29 cellular contexts compared by ENCODE assay signal in the genomic region with DNA sequence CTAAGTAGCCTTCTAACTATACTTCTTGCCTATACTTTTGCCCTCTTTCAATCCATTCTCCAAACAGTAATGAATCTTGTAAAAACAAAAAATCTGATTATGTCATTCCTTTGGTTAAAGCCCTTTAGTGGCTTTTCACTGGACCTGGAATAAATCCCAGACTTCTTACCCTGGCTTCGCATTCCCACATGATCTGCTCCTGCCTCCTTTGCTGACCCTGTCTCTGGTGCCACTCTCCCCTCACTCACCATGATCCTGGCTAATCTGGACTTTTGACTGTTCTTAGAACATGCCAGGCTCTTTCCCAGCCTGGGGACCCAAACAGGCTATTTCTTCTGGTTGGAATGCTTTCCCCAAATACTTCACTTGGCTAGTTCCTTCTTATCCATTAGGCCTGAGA.
"Had no signal": no experiment of that assay in that cellular context is flagged by ENCODE, and none has a peak within 500 bp of the region (broad histone marks: within the 10 kb centered on the region; RNA-seq: fewer than 3 reads in every experiment).

No MANE protein-coding gene starts in this region.

- H3K9me3 ChIP-seq: MG63, Peyer's patch, SJSA1, SK-N-SH had no signal

- DNase-seq: activated CD4-positive, alpha-beta memory T cell treated with anti-CD3 and anti-CD28 coated beads for 36 hours; activated CD4-positive, alpha-beta T cell treated with anti-CD3 and anti-CD28 coated beads, Interleukin-2, amount 50 U/mL, for 1 hour; activated CD8-positive, alpha-beta memory T cell treated with anti-CD3 and anti-CD28 coated beads, Interleukin-2, amount 50 U/mL, for 4 hours; activated effector memory CD4-positive, alpha-beta T cell treated with Interleukin-2 at 50 U/mL for 16 hours; activated naive CD4-positive, alpha-beta T cell treated with anti-CD3 and anti-CD28 coated beads, Interleukin-2, amount 10 ng/mL, durations not matched to agents 7 days and 5 days; activated naive CD8-positive, alpha-beta T cell treated with anti-CD3 and anti-CD28 coated beads, Interleukin-2, amount 50 U/mL, for 24 hours; activated T-cell treated with anti-CD3 and anti-CD28 coated beads for 4 hours; activated T-cell treated with anti-CD3 and anti-CD28 coated beads, Interleukin-2, amount 50 U/mL, for 4 hours; anterior cingulate cortex; Kasumi-1; KG1; MG63; NCI-H1048; NCI-H146; NCI-H187; NCI-H2029 treated with DMSO at 0.1 percent for 48 hours; NCI-H2107; NCI-H2171 treated with DMSO at 0.1 percent for 48 hours; NCI-H2227 treated with DMSO at 0.1 percent for 48 hours; NCI-H446; NCI-H524; NCI-H69; NK-92 treated with Interleukin-12 subunit alpha and Interleukin-12 subunit beta, amount 100 ng/mL, for 24 hours; PC-3; Peyer's patch; RPMI8226; SHP77 treated with DMSO at 0.1 percent for 48 hours; SK-N-SH had no signal

- H3K4me1 ChIP-seq: Peyer's patch, SJSA1 had no signal

- H3K4me3 ChIP-seq: MG63, Peyer's patch, SJSA1 had no signal

- H3K27ac ChIP-seq: Peyer's patch, SJSA1 had no signal

- H3K27me3 ChIP-seq: MG63, Peyer's patch, SJSA1 had no signal

- ATAC-seq: activated naive CD8-positive, alpha-beta T cell treated with anti-CD3 and anti-CD28 coated beads, Interleukin-2, amount 50 U/mL, for 24 hours; activated T-cell treated with anti-CD3 and anti-CD28 coated beads, Interleukin-2, amount 50 U/mL, for 4 hours; PC-3 had no signal

- H3K9ac ChIP-seq: SK-N-SH had no signal

- H3K4me2 ChIP-seq: SK-N-SH had no signal

- H3K36me3 ChIP-seq: MG63, SJSA1 had no signal
